Comparison of ENCODE assay signal across 1 cellular context in genomic region chr7:67738-68395, GRCh38.
TF ChIP-seq lines count a peak whose summit lies in the region.

No MANE protein-coding gene starts in this region.

TF ChIP-seq in IMR-90, 13 proteins besides CTCF, POLR2A, EP300 and RAD21:
- TF ChIP-seq CHD1 (IDR thresholded peaks at IDR 0.05; ENCODE audit: low read depth, low read length) = no peak
- TF ChIP-seq ELK1 (IDR thresholded peaks at IDR 0.05; ENCODE audit: borderline replicate concordance, low read depth, low read length) = no peak
- TF ChIP-seq, protein P1, sequence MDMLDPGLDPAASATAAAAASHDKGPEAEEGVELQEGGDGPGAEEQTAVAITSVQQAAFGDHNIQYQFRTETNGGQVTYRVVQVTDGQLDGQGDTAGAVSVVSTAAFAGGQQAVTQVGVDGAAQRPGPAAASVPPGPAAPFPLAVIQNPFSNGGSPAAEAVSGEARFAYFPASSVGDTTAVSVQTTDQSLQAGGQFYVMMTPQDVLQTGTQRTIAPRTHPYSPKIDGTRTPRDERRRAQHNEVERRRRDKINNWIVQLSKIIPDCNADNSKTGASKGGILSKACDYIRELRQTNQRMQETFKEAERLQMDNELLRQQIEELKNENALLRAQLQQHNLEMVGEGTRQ (IDR thresholded peaks at IDR 0.05; ENCODE audit: low read depth, low read length) = no peak
- no peak for TF ChIP-seq MAFK (IDR thresholded peaks at IDR 0.05; ENCODE audit: low read depth, low read length)
- TF ChIP-seq FOS (IDR thresholded peaks at IDR 0.05; ENCODE audit: low read depth, low read length) = no peak
- TF ChIP-seq RFX5 (IDR thresholded peaks at IDR 0.05; ENCODE audit: low read depth, low read length) = no peak
- no peak for TF ChIP-seq NFE2L2 (IDR thresholded peaks at IDR 0.05; ENCODE audit: low read depth, low read length)
- no peak for TF ChIP-seq BHLHE40 (IDR thresholded peaks at IDR 0.05; ENCODE audit: low read depth, low read length)
- TF ChIP-seq SMC3 (IDR thresholded peaks at IDR 0.05; ENCODE audit: low read depth, low read length) = no peak; the same call in 1 of the 2 replicates
- no peak for TF ChIP-seq CEBPB (IDR thresholded peaks at IDR 0.05; ENCODE audit: low read depth, low read length)
- TF ChIP-seq RCOR1 (IDR thresholded peaks at IDR 0.05; ENCODE audit: insufficient replicate concordance, low read length) = no peak
- TF ChIP-seq MAZ (IDR thresholded peaks at IDR 0.05; ENCODE audit: borderline replicate concordance, low read depth, low read length) = no peak
- no peak for TF ChIP-seq MXI1 (IDR thresholded peaks at IDR 0.05; ENCODE audit: borderline replicate concordance, low read depth, low read length)
TF ChIP-seq in IMR-90: peak in this region for 0.
